ENCODE assay signal across 1 cellular context in the genomic region with DNA sequence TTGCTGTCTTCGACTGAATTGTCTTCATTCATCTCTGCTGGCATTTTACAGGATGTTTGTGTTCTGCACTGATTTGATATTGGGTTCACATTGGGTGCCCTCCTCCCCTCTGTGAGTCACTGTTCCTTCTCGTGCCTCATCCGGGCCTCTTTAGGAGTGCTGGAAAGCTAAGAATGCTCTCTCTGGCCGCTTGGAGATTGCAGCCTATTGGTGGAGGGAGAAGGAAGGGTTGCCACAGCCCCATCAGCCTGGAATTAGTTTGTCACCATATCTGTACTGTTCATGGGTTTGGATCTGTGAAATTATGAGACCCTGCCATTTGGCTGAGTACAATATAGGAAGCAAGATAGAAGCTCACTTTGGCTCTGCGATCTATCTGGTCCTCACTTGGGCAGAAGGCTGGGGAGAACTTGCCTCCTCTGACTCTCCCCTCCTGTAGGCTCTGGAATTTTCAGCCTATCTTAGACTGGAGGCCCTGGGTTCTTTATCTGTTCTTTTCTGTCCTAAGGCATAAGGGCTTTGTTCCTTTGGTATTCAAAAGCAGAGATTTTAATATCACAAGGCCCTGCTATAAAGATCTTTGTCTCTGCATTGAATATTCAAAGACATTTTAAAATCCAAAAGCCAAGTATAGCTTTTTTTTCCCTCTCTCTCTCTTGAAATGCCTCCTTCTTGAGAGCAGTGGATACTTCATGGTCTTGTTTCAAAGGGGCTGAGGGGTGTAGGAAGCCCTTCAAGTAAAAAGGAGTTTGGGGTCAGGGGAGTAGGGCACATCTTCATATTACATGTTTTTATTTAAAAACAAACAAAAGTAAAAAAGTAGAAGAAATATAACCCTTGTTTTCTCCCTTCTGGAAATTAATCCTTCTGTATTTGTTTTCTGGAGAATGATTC.
TF ChIP-seq lines count a peak whose summit lies in the region.

No MANE protein-coding gene starts in this region.

TF ChIP-seq in H1, 55 proteins besides CTCF, POLR2A, EP300 and RAD21 (continued from another document):
- TF ChIP-seq, protein P1, sequence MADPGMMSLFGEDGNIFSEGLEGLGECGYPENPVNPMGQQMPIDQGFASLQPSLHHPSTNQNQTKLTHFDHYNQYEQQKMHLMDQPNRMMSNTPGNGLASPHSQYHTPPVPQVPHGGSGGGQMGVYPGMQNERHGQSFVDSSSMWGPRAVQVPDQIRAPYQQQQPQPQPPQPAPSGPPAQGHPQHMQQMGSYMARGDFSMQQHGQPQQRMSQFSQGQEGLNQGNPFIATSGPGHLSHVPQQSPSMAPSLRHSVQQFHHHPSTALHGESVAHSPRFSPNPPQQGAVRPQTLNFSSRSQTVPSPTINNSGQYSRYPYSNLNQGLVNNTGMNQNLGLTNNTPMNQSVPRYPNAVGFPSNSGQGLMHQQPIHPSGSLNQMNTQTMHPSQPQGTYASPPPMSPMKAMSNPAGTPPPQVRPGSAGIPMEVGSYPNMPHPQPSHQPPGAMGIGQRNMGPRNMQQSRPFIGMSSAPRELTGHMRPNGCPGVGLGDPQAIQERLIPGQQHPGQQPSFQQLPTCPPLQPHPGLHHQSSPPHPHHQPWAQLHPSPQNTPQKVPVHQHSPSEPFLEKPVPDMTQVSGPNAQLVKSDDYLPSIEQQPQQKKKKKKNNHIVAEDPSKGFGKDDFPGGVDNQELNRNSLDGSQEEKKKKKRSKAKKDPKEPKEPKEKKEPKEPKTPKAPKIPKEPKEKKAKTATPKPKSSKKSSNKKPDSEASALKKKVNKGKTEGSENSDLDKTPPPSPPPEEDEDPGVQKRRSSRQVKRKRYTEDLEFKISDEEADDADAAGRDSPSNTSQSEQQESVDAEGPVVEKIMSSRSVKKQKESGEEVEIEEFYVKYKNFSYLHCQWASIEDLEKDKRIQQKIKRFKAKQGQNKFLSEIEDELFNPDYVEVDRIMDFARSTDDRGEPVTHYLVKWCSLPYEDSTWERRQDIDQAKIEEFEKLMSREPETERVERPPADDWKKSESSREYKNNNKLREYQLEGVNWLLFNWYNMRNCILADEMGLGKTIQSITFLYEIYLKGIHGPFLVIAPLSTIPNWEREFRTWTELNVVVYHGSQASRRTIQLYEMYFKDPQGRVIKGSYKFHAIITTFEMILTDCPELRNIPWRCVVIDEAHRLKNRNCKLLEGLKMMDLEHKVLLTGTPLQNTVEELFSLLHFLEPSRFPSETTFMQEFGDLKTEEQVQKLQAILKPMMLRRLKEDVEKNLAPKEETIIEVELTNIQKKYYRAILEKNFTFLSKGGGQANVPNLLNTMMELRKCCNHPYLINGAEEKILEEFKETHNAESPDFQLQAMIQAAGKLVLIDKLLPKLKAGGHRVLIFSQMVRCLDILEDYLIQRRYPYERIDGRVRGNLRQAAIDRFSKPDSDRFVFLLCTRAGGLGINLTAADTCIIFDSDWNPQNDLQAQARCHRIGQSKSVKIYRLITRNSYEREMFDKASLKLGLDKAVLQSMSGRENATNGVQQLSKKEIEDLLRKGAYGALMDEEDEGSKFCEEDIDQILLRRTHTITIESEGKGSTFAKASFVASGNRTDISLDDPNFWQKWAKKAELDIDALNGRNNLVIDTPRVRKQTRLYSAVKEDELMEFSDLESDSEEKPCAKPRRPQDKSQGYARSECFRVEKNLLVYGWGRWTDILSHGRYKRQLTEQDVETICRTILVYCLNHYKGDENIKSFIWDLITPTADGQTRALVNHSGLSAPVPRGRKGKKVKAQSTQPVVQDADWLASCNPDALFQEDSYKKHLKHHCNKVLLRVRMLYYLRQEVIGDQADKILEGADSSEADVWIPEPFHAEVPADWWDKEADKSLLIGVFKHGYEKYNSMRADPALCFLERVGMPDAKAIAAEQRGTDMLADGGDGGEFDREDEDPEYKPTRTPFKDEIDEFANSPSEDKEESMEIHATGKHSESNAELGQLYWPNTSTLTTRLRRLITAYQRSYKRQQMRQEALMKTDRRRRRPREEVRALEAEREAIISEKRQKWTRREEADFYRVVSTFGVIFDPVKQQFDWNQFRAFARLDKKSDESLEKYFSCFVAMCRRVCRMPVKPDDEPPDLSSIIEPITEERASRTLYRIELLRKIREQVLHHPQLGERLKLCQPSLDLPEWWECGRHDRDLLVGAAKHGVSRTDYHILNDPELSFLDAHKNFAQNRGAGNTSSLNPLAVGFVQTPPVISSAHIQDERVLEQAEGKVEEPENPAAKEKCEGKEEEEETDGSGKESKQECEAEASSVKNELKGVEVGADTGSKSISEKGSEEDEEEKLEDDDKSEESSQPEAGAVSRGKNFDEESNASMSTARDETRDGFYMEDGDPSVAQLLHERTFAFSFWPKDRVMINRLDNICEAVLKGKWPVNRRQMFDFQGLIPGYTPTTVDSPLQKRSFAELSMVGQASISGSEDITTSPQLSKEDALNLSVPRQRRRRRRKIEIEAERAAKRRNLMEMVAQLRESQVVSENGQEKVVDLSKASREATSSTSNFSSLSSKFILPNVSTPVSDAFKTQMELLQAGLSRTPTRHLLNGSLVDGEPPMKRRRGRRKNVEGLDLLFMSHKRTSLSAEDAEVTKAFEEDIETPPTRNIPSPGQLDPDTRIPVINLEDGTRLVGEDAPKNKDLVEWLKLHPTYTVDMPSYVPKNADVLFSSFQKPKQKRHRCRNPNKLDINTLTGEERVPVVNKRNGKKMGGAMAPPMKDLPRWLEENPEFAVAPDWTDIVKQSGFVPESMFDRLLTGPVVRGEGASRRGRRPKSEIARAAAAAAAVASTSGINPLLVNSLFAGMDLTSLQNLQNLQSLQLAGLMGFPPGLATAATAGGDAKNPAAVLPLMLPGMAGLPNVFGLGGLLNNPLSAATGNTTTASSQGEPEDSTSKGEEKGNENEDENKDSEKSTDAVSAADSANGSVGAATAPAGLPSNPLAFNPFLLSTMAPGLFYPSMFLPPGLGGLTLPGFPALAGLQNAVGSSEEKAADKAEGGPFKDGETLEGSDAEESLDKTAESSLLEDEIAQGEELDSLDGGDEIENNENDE (IDR thresholded peaks at IDR 0.05; ENCODE audit: insufficient replicate concordance, low read length): no peak
- TF ChIP-seq GTF2F1 (IDR thresholded peaks at IDR 0.05; ENCODE audit: borderline replicate concordance, low read depth, low read length): no peak
- no peak for TF ChIP-seq CHD2 (IDR thresholded peaks at IDR 0.05; ENCODE audit: low read length)
- TF ChIP-seq TAF1 (IDR thresholded peaks at IDR 0.05; ENCODE audit: low read depth, low read length): no peak
- no peak for TF ChIP-seq TCF12 (IDR thresholded peaks at IDR 0.05; ENCODE audit: low read depth, low read length)
- TF ChIP-seq BACH1 (IDR thresholded peaks at IDR 0.05; ENCODE audit: low read length): no peak
- no peak for TF ChIP-seq SIRT6 (IDR thresholded peaks at IDR 0.05; ENCODE audit: low read length)
- TF ChIP-seq HDAC2 (IDR thresholded peaks at IDR 0.05; ENCODE audit: borderline replicate concordance in 1 of 2, low read depth in 2 of 2, low read length in 2 of 2): no peak
- TF ChIP-seq SP4 (IDR thresholded peaks at IDR 0.05; ENCODE audit: low read length): no peak
- no peak for TF ChIP-seq RFX5 (IDR thresholded peaks at IDR 0.05; ENCODE audit: borderline replicate concordance, low read depth, low read length)
- TF ChIP-seq JUND (IDR thresholded peaks at IDR 0.05; ENCODE audit: low read length): no peak
- no peak for TF ChIP-seq ZNF274 (IDR thresholded peaks at IDR 0.05; ENCODE audit: borderline replicate concordance, extremely low read depth, low read length)
- TF ChIP-seq, protein P2, sequence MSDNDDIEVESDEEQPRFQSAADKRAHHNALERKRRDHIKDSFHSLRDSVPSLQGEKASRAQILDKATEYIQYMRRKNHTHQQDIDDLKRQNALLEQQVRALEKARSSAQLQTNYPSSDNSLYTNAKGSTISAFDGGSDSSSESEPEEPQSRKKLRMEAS (IDR thresholded peaks at IDR 0.05): no peak
- TF ChIP-seq CTBP2 (IDR thresholded peaks at IDR 0.05; ENCODE audit: borderline replicate concordance, insufficient read depth, insufficient read length, low read length): no peak
- no peak for TF ChIP-seq SUZ12 (IDR thresholded peaks at IDR 0.05; ENCODE audit: low read length)
